In the genomic region with DNA sequence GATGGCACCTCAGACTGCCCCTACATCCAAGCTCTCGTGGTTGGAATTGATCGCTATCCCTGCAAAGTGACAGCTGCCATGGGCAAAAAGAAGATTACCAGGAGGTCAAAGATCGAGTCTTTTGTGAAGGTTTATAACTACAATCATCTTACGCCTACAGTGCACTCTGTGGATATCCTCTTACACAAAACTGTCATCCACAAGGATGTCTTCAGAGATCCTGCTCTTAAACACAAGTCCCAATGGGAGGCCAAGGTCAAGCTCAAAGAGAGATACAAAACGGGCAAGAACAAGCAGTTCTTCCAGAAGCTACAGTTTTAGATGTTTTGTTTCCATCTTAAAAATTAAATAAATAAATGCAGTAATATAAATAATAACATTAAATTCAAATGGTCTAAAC, we compare ENCODE assay signal across 20 cellular contexts. TPM values are rescaled to one million over a fixed set of nuclear protein-coding genes. Genes with fewer than 3 reads are reported as not detected.
A peak's percentile ranks its signal among the peaks of the same experiment; 100 is the strongest.
DNase-seq lines count a peak whose midpoint lies in the region; ATAC-seq and TF ChIP-seq lines count a peak whose summit lies in the region.
"Had no signal": no experiment of that assay in that cellular context is flagged by ENCODE, and none has a peak within 500 bp of the region (broad histone marks: within the 10 kb centered on the region; RNA-seq: fewer than 3 reads in every experiment).

No MANE protein-coding gene starts in this region.

- POLR2A ChIA-PET in activated CD4-positive, alpha-beta T cell treated with anti-CD3 and anti-CD28 coated beads for 36 hours (lab: Charles Lee), result no interaction called here

- H3K36me3 ChIP-seq in left lung, result peaks cover 0 to 53% of the 10 kb centered on the region in 2 donors

- H3K27ac Mint-ChIP-seq in activated CD4-positive, alpha-beta T cell treated with anti-CD3 and anti-CD28 coated beads, Interleukin-2, amount 10 ng/mL, durations not matched to agents 24 days and 14 days, result peak overlapping the region; percentile 36
- no peak overlapping the region for H3K27ac Mint-ChIP-seq in activated CD4-positive, alpha-beta T cell treated with anti-CD3 and anti-CD28 coated beads for 36 hours

- H3K27me3 ChIP-seq in left lung, result no peaks in the 10 kb centered on the region

- H3K4me3 Mint-ChIP-seq in activated CD4-positive, alpha-beta T cell treated with anti-CD3 and anti-CD28 coated beads, Interleukin-2, amount 10 ng/mL, durations not matched to agents 24 days and 14 days, result no peak overlapping the region
- H3K4me3 Mint-ChIP-seq in activated CD4-positive, alpha-beta T cell treated with anti-CD3 and anti-CD28 coated beads for 36 hours, result no peak overlapping the region

- TF ChIP-seq CTCF in fibroblast of villous mesenchyme (IDR thresholded peaks at IDR 0.05; ENCODE audit: insufficient read depth, low read depth, low read length) (no peak), left lung (IDR thresholded peaks at IDR 0.05) (no peak)

- peaks cover 4% of the 10 kb centered on the region for H3K4me1 Mint-ChIP-seq in activated CD4-positive, alpha-beta T cell treated with anti-CD3 and anti-CD28 coated beads, Interleukin-2, amount 10 ng/mL, durations not matched to agents 24 days and 14 days
- peaks cover 16% of the 10 kb centered on the region for H3K4me1 Mint-ChIP-seq in activated CD4-positive, alpha-beta T cell treated with anti-CD3 and anti-CD28 coated beads for 36 hours

- DNase-seq in activated CD4-positive, alpha-beta T cell treated with anti-CD3 and anti-CD28 coated beads, Interleukin-2, amount 10 ng/mL, durations not matched to agents 24 days and 14 days, result no peak
- no peak for DNase-seq in activated CD4-positive, alpha-beta T cell treated with anti-CD3 and anti-CD28 coated beads for 36 hours
- DNase-seq in NCI-H2227 (lab: John Stamatoyannopoulos, UW; ENCODE audit: unreplicated experiment) (peak; percentile 83), fibroblast of villous mesenchyme (ENCODE audit: low read depth) (peak; percentile 16), retina (peak; percentile 15), COLO829 (ENCODE audit: low spot score) (no peak), left lung (no peak)
- DNase-seq in activated T-cell treated with anti-CD3 and anti-CD28 coated beads, Interleukin-2, amount 50 U/mL, for 48 hours, result no peak
- DNase-seq: 8988T, ACHN, GM23248, H7, KBM-7, MV-4-11, NCI-H1105, NCI-H1436 treated with DMSO at 0.1 percent for 48 hours, NCI-H1930, NCI-H345, NCI-H510A treated with DMSO at 0.1 percent for 48 hours, SK-N-SH had no signal

- H3K9me3 ChIP-seq in left lung, result no peaks in the 10 kb centered on the region
- H3K9me3 ChIP-seq: SK-N-SH had no signal

- H3K4me1 ChIP-seq in left lung, result no peaks in the 10 kb centered on the region

- CTCF ChIA-PET in activated CD4-positive, alpha-beta T cell treated with anti-CD3 and anti-CD28 coated beads for 36 hours (lab: Charles Lee), result no interaction called here

- intact Hi-C loops in activated CD4-positive, alpha-beta T cell treated with anti-CD3 and anti-CD28 coated beads, Interleukin-2, amount 10 ng/mL, durations not matched to agents 24 days and 14 days (cut with micrococcal nuclease), result no loop called here
- intact Hi-C loops in activated CD4-positive, alpha-beta T cell treated with anti-CD3 and anti-CD28 coated beads for 36 hours (cut with DNase I, micrococcal nuclease), result no loop called here
- intact Hi-C loops in left lung (cut with DNase I), result no loop called here

- no peaks in the 10 kb centered on the region for H3K27me3 Mint-ChIP-seq in activated CD4-positive, alpha-beta T cell treated with anti-CD3 and anti-CD28 coated beads, Interleukin-2, amount 10 ng/mL, durations not matched to agents 24 days and 14 days
- no peaks in the 10 kb centered on the region for H3K27me3 Mint-ChIP-seq in activated CD4-positive, alpha-beta T cell treated with anti-CD3 and anti-CD28 coated beads for 36 hours

- H3K9me3 Mint-ChIP-seq in activated CD4-positive, alpha-beta T cell treated with anti-CD3 and anti-CD28 coated beads, Interleukin-2, amount 10 ng/mL, durations not matched to agents 24 days and 14 days, result peaks cover 13% of the 10 kb centered on the region
- peaks cover 2% of the 10 kb centered on the region for H3K9me3 Mint-ChIP-seq in activated CD4-positive, alpha-beta T cell treated with anti-CD3 and anti-CD28 coated beads for 36 hours (ENCODE audit: low read depth)

- H3K4me3 ChIP-seq in fibroblast of villous mesenchyme (ENCODE audit: low read depth, low read length) (no peak overlapping the region), left lung (no peak overlapping the region)
- H3K4me3 ChIP-seq: GM23248 had no signal

- no peak overlapping the region for H3K27ac ChIP-seq in left lung
- H3K27ac ChIP-seq: GM23248 had no signal

- peaks cover 60% of the 10 kb centered on the region for H3K36me3 Mint-ChIP-seq in activated CD4-positive, alpha-beta T cell treated with anti-CD3 and anti-CD28 coated beads, Interleukin-2, amount 10 ng/mL, durations not matched to agents 24 days and 14 days (ENCODE audit: low read depth)
- H3K36me3 Mint-ChIP-seq in activated CD4-positive, alpha-beta T cell treated with anti-CD3 and anti-CD28 coated beads for 36 hours (ENCODE audit: low read depth), result peaks cover 63% of the 10 kb centered on the region

- no peak for ATAC-seq in activated CD4-positive, alpha-beta T cell treated with anti-CD3 and anti-CD28 coated beads for 36 hours
- ATAC-seq in left lung, result no peak

RNA-seq across cellular contexts. Expression of gene INO80D, which starts 45.4 kb away (rescaled TPM):
- 26.2 and 27.5 TPM in 2 replicates for total RNA-seq in activated CD4-positive, alpha-beta T cell treated with anti-CD3 and anti-CD28 coated beads, Interleukin-2, amount 10 ng/mL, durations not matched to agents 24 days and 14 days
- total RNA-seq in activated CD4-positive, alpha-beta T cell treated with anti-CD3 and anti-CD28 coated beads for 36 hours, result 10 to 100 TPM; 17.6 to 18.9 TPM
- total RNA-seq in fibroblast of villous mesenchyme, result 7.7 and 10.4 TPM in 2 replicates
- 10 to 100 TPM; 19.9 to 21.9 TPM for total RNA-seq in left lung

Comparison
In these comparisons a context has a peak if more than half of its experiments do, and no peak if none do; other contexts are left out.
1. DNase-seq: peak in NCI-H2227 (single experiment), fibroblast of villous mesenchyme (single experiment) and retina (single experiment); none in activated CD4-positive, alpha-beta T cell treated with anti-CD3 and anti-CD28 coated beads, Interleukin-2, amount 10 ng/mL, durations not matched to agents 24 days and 14 days (single experiment), activated CD4-positive, alpha-beta T cell treated with anti-CD3 and anti-CD28 coated beads for 36 hours (single experiment), COLO829 (single experiment), left lung (0 of 2) and activated T-cell treated with anti-CD3 and anti-CD28 coated beads, Interleukin-2, amount 50 U/mL, for 48 hours (0 of 2).